Comparison of ENCODE assay signal across 8 cellular contexts in the genomic region with DNA sequence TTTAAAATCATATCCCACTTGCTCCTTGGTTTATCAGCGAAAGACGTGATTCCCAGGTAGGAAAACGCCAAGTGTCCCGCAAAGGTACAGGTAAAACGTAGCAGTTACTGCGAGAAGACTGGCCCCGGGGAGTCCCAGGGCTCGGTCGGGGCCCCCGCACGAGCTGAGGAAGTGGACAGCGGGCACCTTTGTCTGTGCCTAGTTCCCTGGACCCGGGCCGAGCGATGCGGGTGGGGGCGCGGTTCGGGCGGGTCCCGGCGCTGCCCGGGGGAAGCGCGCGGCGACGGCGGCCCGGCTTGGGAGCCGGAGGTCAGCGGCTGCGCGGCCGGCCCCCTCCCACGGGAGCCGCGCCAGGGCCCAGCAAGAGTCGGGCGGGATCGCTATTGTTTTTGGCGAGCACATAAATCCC. TPM values are rescaled to one million over a fixed set of nuclear protein-coding genes. Genes with fewer than 3 reads are reported as not detected.
DNase-seq lines count a peak whose midpoint lies in the region; ATAC-seq, FAIRE-seq and TF ChIP-seq lines count a peak whose summit lies in the region.

No MANE protein-coding gene starts in this region.

- peaks cover 44% of the 10 kb centered on the region for H3K27me3 ChIP-seq in Loucy (ENCODE audit: insufficient read depth, low read length, poor library complexity, severe bottlenecking)
- no peaks in the 10 kb centered on the region for H3K27me3 ChIP-seq in bronchial epithelial cell (ENCODE audit: control insufficient read depth, insufficient read depth, low read length)
- H3K27me3 ChIP-seq in HepG2 (ENCODE audit: control insufficient read depth in 1 of 2, insufficient read depth in 2 of 2, low read length in 2 of 2) = peaks cover 0 to 11% of the 10 kb centered on the region in 2 experiments; a peak in 2 of 5 replicates
- H3K27me3 ChIP-seq in suprapubic skin = peaks cover 4% of the 10 kb centered on the region

- no peak for TF ChIP-seq EP300 in HepG2 (IDR thresholded peaks at IDR 0.05; ENCODE audit: low read depth in 2 of 2, low read length in 2 of 2)
- TF ChIP-seq EP300 in HepG2 (CRISPR knock-in tag; IDR thresholded peaks at IDR 0.05; ENCODE audit: borderline replicate concordance) = no peak
- TF ChIP-seq EP300 in suprapubic skin (IDR thresholded peaks at IDR 0.05) = no peak

- no peaks in the 10 kb centered on the region for H3K36me3 ChIP-seq in Loucy (ENCODE audit: insufficient read depth, low read length)
- H3K36me3 ChIP-seq in bronchial epithelial cell (ENCODE audit: control insufficient read depth, insufficient read depth, low read length) = no peaks in the 10 kb centered on the region
- H3K36me3 ChIP-seq in HepG2 (replicated peaks in 1 of 2; ENCODE audit: control insufficient read depth in 1 of 2, insufficient read depth in 2 of 2, low read length in 2 of 2) = no peaks in the 10 kb centered on the region
- no peaks in the 10 kb centered on the region for H3K36me3 ChIP-seq in suprapubic skin

- ATAC-seq in GM19023 (IDR thresholded peaks at IDR 0.05; ENCODE audit: unreplicated experiment) (peak; percentile 15), HepG2 (peak; percentile 66)

- BruUV-seq in HepG2 (replicated peaks; lab: Mats Ljungman, UMichigan) = TSS peak; percentile 80

- CTCF ChIA-PET in HepG2 (lab: Yijun Ruan, JAX; ENCODE audit: low intra/inter-chr PET ratio, low total read pairs) = no interaction called here

- 5% methylated on average over 4 of the region's 42 CpGs for WGBS in HepG2 (ENCODE audit: low lambda C conversion rate)
- WGBS in suprapubic skin = 1% methylated on average over 40 of the region's 42 CpGs

- H3K4me3 ChIP-seq in Loucy (ENCODE audit: low read length, poor library complexity, severe bottlenecking) (peak overlapping the region; percentile 71), bronchial epithelial cell (ENCODE audit: low read depth, low read length) (peak overlapping the region; percentile 84), HepG2 (replicated peaks in 1 of 3; ENCODE audit: insufficient read depth in 1 of 3, low read depth in 2 of 3, low read length in 3 of 3) (peak overlapping the region; percentile 82 to 92 (median 88)), suprapubic skin (peak overlapping the region; percentile 96)

- TF ChIP-seq POLR2A in HepG2 (IDR thresholded peaks at IDR 0.05; ENCODE audit: insufficient read depth in 1 of 2, low read depth in 2 of 2, low read length in 2 of 2) (no peak), suprapubic skin (IDR thresholded peaks at IDR 0.05) (no peak)

- POLR2A ChIA-PET in HepG2 (lab: Yijun Ruan, JAX) = no interaction called here

- FAIRE-seq in bronchial epithelial cell (lab: Jason Lieb, UNC) (no peak), HepG2 (lab: Jason Lieb, UNC) (no peak)

- H3K9me3 ChIP-seq in Loucy (ENCODE audit: insufficient read depth, low read depth, low read length) (no peaks in the 10 kb centered on the region), HepG2 (ENCODE audit: low read length) (no peaks in the 10 kb centered on the region), suprapubic skin (no peaks in the 10 kb centered on the region)

- peaks cover 7% of the 10 kb centered on the region for H3K4me1 ChIP-seq in Loucy (ENCODE audit: insufficient read depth, low read length, poor library complexity, severe bottlenecking)
- peaks cover 14% of the 10 kb centered on the region for H3K4me1 ChIP-seq in HepG2 (ENCODE audit: insufficient read depth, low read length)
- H3K4me1 ChIP-seq in suprapubic skin = peaks cover 26% of the 10 kb centered on the region

- in situ Hi-C loops in HepG2 (cut with HindIII; ENCODE audit: extremely low pct_ligation_motif_present, low pct_unique_long_range_greater_than_20kb) = no loop called here

- H4K20me1 ChIP-seq in Loucy (ENCODE audit: insufficient read depth, low read length, poor library complexity, severe bottlenecking) (no peaks in the 10 kb centered on the region), HepG2 (ENCODE audit: insufficient read depth, low read length) (no peaks in the 10 kb centered on the region)

- DNase-seq in bronchial epithelial cell (ENCODE audit: low read depth) (peak; percentile 17), HepG2 (ENCODE audit: low spot score) (no peak), suprapubic skin (ENCODE audit: low spot score in 2 of 2) (peak; percentile 71 to 81), NCI-H2227 treated with DMSO at 0.1 percent for 48 hours (lab: John Stamatoyannopoulos, UW) (no peak), AML-193 (lab: John Stamatoyannopoulos, UW) (no peak), NCI-H1417 (lab: John Stamatoyannopoulos, UW) (no peak)

- TF ChIP-seq RAD21 in HepG2 (CRISPR knock-in tag; IDR thresholded peaks at IDR 0.05) = no peak

- TF ChIP-seq CTCF in Loucy (conservative IDR thresholded peaks at IDR 0.05; ENCODE audit: low read length) (no peak), bronchial epithelial cell (IDR thresholded peaks at IDR 0.05; ENCODE audit: insufficient read depth, low read length, severe bottlenecking) (no peak), HepG2 (CRISPR knock-in tag; IDR thresholded peaks at IDR 0.05) (no peak), suprapubic skin (IDR thresholded peaks at IDR 0.05) (no peak)

- H2AFZ ChIP-seq in Loucy (ENCODE audit: low read length) (peak overlapping the region; percentile 78; the same call in 1 of the 2 replicates), HepG2 (ENCODE audit: low read length) (no peak overlapping the region)

- H3K4me2 ChIP-seq in Loucy (ENCODE audit: low read depth, low read length, poor library complexity, severe bottlenecking) (peak overlapping the region; percentile 55), HepG2 (ENCODE audit: low read depth, low read length) (peak overlapping the region; percentile 93)

- no peaks in the 10 kb centered on the region for H3K9me2 ChIP-seq in Loucy (replicated peaks; ENCODE audit: low read depth, low read length)

- intact Hi-C loops in HepG2 (cut with micrococcal nuclease; ENCODE audit: unreplicated experiment) = loop anchor here (5.0 kb wide), 1 partner anchor 269 kb away; a partner anchor contains a TSS

- no peaks in the 10 kb centered on the region for H3K79me2 ChIP-seq in Loucy (ENCODE audit: insufficient read depth, low read length)
- H3K79me2 ChIP-seq in HepG2 (ENCODE audit: insufficient read depth, low read length) = no peaks in the 10 kb centered on the region

- H3K9ac ChIP-seq in Loucy (ENCODE audit: low read depth, low read length, poor library complexity, severe bottlenecking) (no peak overlapping the region), HepG2 (ENCODE audit: insufficient read depth, low read depth, low read length) (peak overlapping the region; percentile 76)

- no peaks in the 10 kb centered on the region for H3F3A ChIP-seq in Loucy (ENCODE audit: low read depth)

- H3K27ac ChIP-seq in HepG2 (ENCODE audit: extremely low read length, insufficient read depth, low read length) (peak overlapping the region; percentile 80), suprapubic skin (peak overlapping the region; percentile 94)

TF ChIP-seq in HepG2, 621 proteins besides CTCF, POLR2A, EP300 and RAD21 (continues in another document):
- TF ChIP-seq ZNF3 (CRISPR knock-in tag; IDR thresholded peaks at IDR 0.05) = no peak
- TF ChIP-seq SOX13 (IDR thresholded peaks at IDR 0.05) = no peak
- TF ChIP-seq SOX13 (CRISPR knock-in tag; conservative IDR thresholded peaks at IDR 0.05 in 1 of 2, IDR thresholded peaks at IDR 0.05 in 1 of 2) = no peak
- TF ChIP-seq, protein P1, sequence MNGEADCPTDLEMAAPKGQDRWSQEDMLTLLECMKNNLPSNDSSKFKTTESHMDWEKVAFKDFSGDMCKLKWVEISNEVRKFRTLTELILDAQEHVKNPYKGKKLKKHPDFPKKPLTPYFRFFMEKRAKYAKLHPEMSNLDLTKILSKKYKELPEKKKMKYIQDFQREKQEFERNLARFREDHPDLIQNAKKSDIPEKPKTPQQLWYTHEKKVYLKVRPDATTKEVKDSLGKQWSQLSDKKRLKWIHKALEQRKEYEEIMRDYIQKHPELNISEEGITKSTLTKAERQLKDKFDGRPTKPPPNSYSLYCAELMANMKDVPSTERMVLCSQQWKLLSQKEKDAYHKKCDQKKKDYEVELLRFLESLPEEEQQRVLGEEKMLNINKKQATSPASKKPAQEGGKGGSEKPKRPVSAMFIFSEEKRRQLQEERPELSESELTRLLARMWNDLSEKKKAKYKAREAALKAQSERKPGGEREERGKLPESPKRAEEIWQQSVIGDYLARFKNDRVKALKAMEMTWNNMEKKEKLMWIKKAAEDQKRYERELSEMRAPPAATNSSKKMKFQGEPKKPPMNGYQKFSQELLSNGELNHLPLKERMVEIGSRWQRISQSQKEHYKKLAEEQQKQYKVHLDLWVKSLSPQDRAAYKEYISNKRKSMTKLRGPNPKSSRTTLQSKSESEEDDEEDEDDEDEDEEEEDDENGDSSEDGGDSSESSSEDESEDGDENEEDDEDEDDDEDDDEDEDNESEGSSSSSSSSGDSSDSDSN (CRISPR knock-in tag; IDR thresholded peaks at IDR 0.05) = 0 out of 2 replicates have a peak, but pooled peaks have one; percentile 52
- TF ChIP-seq FOXA1 (IDR thresholded peaks at IDR 0.05) = no peak
- TF ChIP-seq FOXA1 (CRISPR knock-in tag; IDR thresholded peaks at IDR 0.05) = no peak

RNA-seq across cellular contexts. Expression of a gene that starts 0.9 kb away (rescaled TPM):
- total RNA-seq in bronchial epithelial cell (10.5 and 13.4 TPM in 2 replicates), HepG2 (2016; rRNA removed; fragmentation: Illumina TruSeq; extraction: Trizol) (10.0 and 11.0 TPM in 2 replicates), suprapubic skin (100 to 1,000 TPM in 3 of 4 donors, 10 to 100 TPM in 1; 74.0 to 117 (median 107) TPM)
- total RNA-seq in HepG2 (2016; cell fraction: cytosol; rRNA removed; fragmentation: Illumina TruSeq; extraction: Trizol; ENCODE audit: low read depth) = 1.2 and 3.5 TPM in 2 replicates
- 6.9 and 13.6 TPM in 2 replicates for total RNA-seq in HepG2 (2016; cell fraction: insoluble cytoplasmic fraction; rRNA removed; fragmentation: Illumina TruSeq; extraction: Trizol)
- total RNA-seq in HepG2 (2016; cell fraction: membrane; rRNA removed; fragmentation: Illumina TruSeq; extraction: Trizol) = 6.0 and 6.5 TPM in 2 replicates
- 19.6 and 20.3 TPM in 2 replicates for total RNA-seq in HepG2 (2016; cell fraction: nucleus; rRNA removed; fragmentation: Illumina TruSeq; extraction: Trizol)
- polyA plus RNA-seq in HepG2 (2011; rRNA removed) = 8.4 and 9.1 TPM in 2 replicates
- 9.5 and 9.7 TPM in 2 replicates for polyA plus RNA-seq in HepG2 (2011; cell fraction: cytosol; rRNA removed)
- 8.3 and 9.8 TPM in 2 replicates for polyA plus RNA-seq in HepG2 (2011; cell fraction: nucleus; rRNA removed)
- 10.0 and 15.1 TPM in 2 replicates for polyA plus RNA-seq in HepG2 (2012)
- polyA plus RNA-seq in HepG2 (2016; cell fraction: cytosol; fragmentation: Illumina TruSeq; extraction: Trizol; ENCODE audit: low read depth) = 0.67 and 1.0 TPM in 2 replicates
- polyA plus RNA-seq in HepG2 (2016; cell fraction: insoluble cytoplasmic fraction; fragmentation: Illumina TruSeq; extraction: Trizol; ENCODE audit: low read depth) = 4.7 and 7.6 TPM in 2 replicates
- 2.4 and 2.6 TPM in 2 replicates for polyA plus RNA-seq in HepG2 (2016; cell fraction: membrane; fragmentation: Illumina TruSeq; extraction: Trizol; ENCODE audit: low read depth)
- 14.1 and 15.2 TPM in 2 replicates for polyA plus RNA-seq in HepG2 (2016; cell fraction: nucleus; fragmentation: Illumina TruSeq; extraction: Trizol; ENCODE audit: insufficient read depth, low read depth)
- 17.6 and 22.5 TPM in 2 replicates for polyA minus RNA-seq in HepG2 (2011; rRNA and poly(A)+ RNA removed; ENCODE audit: low replicate concordance)
- polyA minus RNA-seq in HepG2 (2011; cell fraction: cytosol; rRNA and poly(A)+ RNA removed) = 7.7 and 7.9 TPM in 2 replicates
- polyA minus RNA-seq in HepG2 (2011; cell fraction: nucleus; rRNA and poly(A)+ RNA removed) = 14.0 and 27.7 TPM in 2 replicates

Comparison
In these comparisons a context has a peak if more than half of its experiments do, and no peak if none do; other contexts are left out.
1. DNase-seq: peak in bronchial epithelial cell (single experiment) and suprapubic skin (2 of 2); none in HepG2 (single experiment), NCI-H2227 treated with DMSO at 0.1 percent for 48 hours (single experiment), AML-193 (0 of 2) and NCI-H1417 (0 of 3).
2. Peak in every context shown above with its lines, with median percentiles within 50 percentile points of each other: H3K4me3 ChIP-seq.